Comparison of ENCODE assay signal across 8 cellular contexts in genomic region chr2:28894470-28895188, GRCh38. TPM values are rescaled to one million over a fixed set of nuclear protein-coding genes. Genes with fewer than 3 reads are reported as not detected.
DNase-seq lines count a peak whose midpoint lies in the region; ATAC-seq and TF ChIP-seq lines count a peak whose summit lies in the region.

TSS of gene WDR43 (plus strand) at chr2:28894667. CDS start at chr2:28894699, 32 bp downstream.

- peaks cover 26% of the 10 kb centered on the region for H3K4me1 Mint-ChIP-seq in dendritic cell treated with granulocyte-macrophage colony-stimulating factor and Interleukin-4, amounts not matched to agents 40 ng/mL and 50 ng/mL, for 4 days (ENCODE audit: low read depth)

- peak within 1 kb of the TSS; percentile 81 to 97 (median 86) for H3K4me2 ChIP-seq in BLaER1 treated with 17β-estradiol and CSF1 and Interleukin-3, amounts not matched to agents 10 nM and 100 nM

- H3K36me3 Mint-ChIP-seq in dendritic cell treated with granulocyte-macrophage colony-stimulating factor and Interleukin-4, amounts not matched to agents 40 ng/mL and 50 ng/mL, for 4 days (ENCODE audit: low read depth): peaks cover 7% of the 10 kb centered on the region

- ATAC-seq in GM19351 (IDR thresholded peaks at IDR 0.05; ENCODE audit: unreplicated experiment) (peak; percentile 89), HG03521 (IDR thresholded peaks at IDR 0.05; ENCODE audit: unreplicated experiment) (peak; percentile 88), left lung (peak; percentile 99)

- H3K9me3 ChIP-seq in BLaER1 treated with 17β-estradiol and CSF1 and Interleukin-3, amounts not matched to agents 10 nM and 100 nM (replicated peaks in 1 of 11): peaks cover 0 to 5% (median 0%) of the 10 kb centered on the region in 11 experiments; a peak in 1 of 22 replicates
- H3K9me3 ChIP-seq in left lung: no peaks in the 10 kb centered on the region

- peak within 1 kb of the TSS; percentile 93 to 100 (median 98) for H3K9ac ChIP-seq in BLaER1 treated with 17β-estradiol and CSF1 and Interleukin-3, amounts not matched to agents 10 nM and 100 nM

- H3K36me3 ChIP-seq in BLaER1 treated with 17β-estradiol and CSF1 and Interleukin-3, amounts not matched to agents 10 nM and 100 nM: peaks cover 0 to 36% (median 8%) of the 10 kb centered on the region in 11 experiments; a peak in 9 of 22 replicates
- no peaks in the 10 kb centered on the region for H3K36me3 ChIP-seq in left lung

- intact Hi-C loops in dendritic cell treated with granulocyte-macrophage colony-stimulating factor and Interleukin-4, amounts not matched to agents 40 ng/mL and 50 ng/mL, for 4 days (cut with micrococcal nuclease): loop anchor here (1.0 to 10.0 kb wide), 2 partner anchors 24 to 330 kb away; partner anchors contain the start of gene TRMT61B
- intact Hi-C loops in left lung (cut with DNase I): no loop called here

- peaks cover 26 to 40% (median 31%) of the 10 kb centered on the region in 10 experiments for H3K4me1 ChIP-seq in BLaER1 treated with 17β-estradiol and CSF1 and Interleukin-3, amounts not matched to agents 10 nM and 100 nM
- peaks cover 9 to 44% of the 10 kb centered on the region in 2 donors for H3K4me1 ChIP-seq in left lung

- H3K27me3 ChIP-seq in BLaER1 treated with 17β-estradiol and CSF1 and Interleukin-3, amounts not matched to agents 10 nM and 100 nM: no peaks in the 10 kb centered on the region
- no peaks in the 10 kb centered on the region for H3K27me3 ChIP-seq in left lung

- H3K27ac Mint-ChIP-seq in dendritic cell treated with granulocyte-macrophage colony-stimulating factor and Interleukin-4, amounts not matched to agents 40 ng/mL and 50 ng/mL, for 4 days: peak within 1 kb of the TSS; percentile 88

- peak; percentile 96 for DNase-seq in NCI-H748 (lab: John Stamatoyannopoulos, UW; ENCODE audit: unreplicated experiment)
- DNase-seq in activated CD4-positive, alpha-beta T cell treated with anti-CD3 and anti-CD28 coated beads, Interleukin-2, amount 50 U/mL, for 1 hour: peak; percentile 95
- peak; percentile 98 to 100 for DNase-seq in left lung
- DNase-seq in stimulated activated CD4-positive, alpha-beta T cell treated with anti-CD3 and anti-CD28 coated beads, Interleukin-2, amount 100 ng/mL, for 48 hours: peak; percentile 93 to 96

- peak within 1 kb of the TSS; percentile 91 to 100 (median 97) for H3K4me3 ChIP-seq in BLaER1 treated with 17β-estradiol and CSF1 and Interleukin-3, amounts not matched to agents 10 nM and 100 nM
- peak within 1 kb of the TSS; percentile 90 to 99 for H3K4me3 ChIP-seq in left lung

- peak within 1 kb of the TSS; percentile 83 to 99 (median 97) for H3K27ac ChIP-seq in BLaER1 treated with 17β-estradiol and CSF1 and Interleukin-3, amounts not matched to agents 10 nM and 100 nM
- H3K27ac ChIP-seq in left lung: peak within 1 kb of the TSS; percentile 57 to 82

- no peaks in the 10 kb centered on the region for H3K9me3 Mint-ChIP-seq in dendritic cell treated with granulocyte-macrophage colony-stimulating factor and Interleukin-4, amounts not matched to agents 40 ng/mL and 50 ng/mL, for 4 days

- TF ChIP-seq CTCF in left lung (IDR thresholded peaks at IDR 0.05): no peak

- no peaks in the 10 kb centered on the region for H3K27me3 Mint-ChIP-seq in dendritic cell treated with granulocyte-macrophage colony-stimulating factor and Interleukin-4, amounts not matched to agents 40 ng/mL and 50 ng/mL, for 4 days

- H3K4me3 Mint-ChIP-seq in dendritic cell treated with granulocyte-macrophage colony-stimulating factor and Interleukin-4, amounts not matched to agents 40 ng/mL and 50 ng/mL, for 4 days: peak within 1 kb of the TSS; percentile 99

- peaks cover 36 to 51% (median 43%) of the 10 kb centered on the region in 11 experiments for H4K20me1 ChIP-seq in BLaER1 treated with 17β-estradiol and CSF1 and Interleukin-3, amounts not matched to agents 10 nM and 100 nM

RNA-seq across cellular contexts. Expression of gene WDR43, which starts in this region (rescaled TPM):
- total RNA-seq in left lung: 10 to 100 TPM; 30.5 to 45.8 TPM

Comparison
In these comparisons a context has a peak if more than half of its experiments do, and no peak if none do; other contexts are left out.
1. Peak in every context shown above with its lines: DNase-seq, ATAC-seq, H3K4me3 ChIP-seq and H3K27ac ChIP-seq.